26 cellular contexts compared by ENCODE assay signal in the genomic region with DNA sequence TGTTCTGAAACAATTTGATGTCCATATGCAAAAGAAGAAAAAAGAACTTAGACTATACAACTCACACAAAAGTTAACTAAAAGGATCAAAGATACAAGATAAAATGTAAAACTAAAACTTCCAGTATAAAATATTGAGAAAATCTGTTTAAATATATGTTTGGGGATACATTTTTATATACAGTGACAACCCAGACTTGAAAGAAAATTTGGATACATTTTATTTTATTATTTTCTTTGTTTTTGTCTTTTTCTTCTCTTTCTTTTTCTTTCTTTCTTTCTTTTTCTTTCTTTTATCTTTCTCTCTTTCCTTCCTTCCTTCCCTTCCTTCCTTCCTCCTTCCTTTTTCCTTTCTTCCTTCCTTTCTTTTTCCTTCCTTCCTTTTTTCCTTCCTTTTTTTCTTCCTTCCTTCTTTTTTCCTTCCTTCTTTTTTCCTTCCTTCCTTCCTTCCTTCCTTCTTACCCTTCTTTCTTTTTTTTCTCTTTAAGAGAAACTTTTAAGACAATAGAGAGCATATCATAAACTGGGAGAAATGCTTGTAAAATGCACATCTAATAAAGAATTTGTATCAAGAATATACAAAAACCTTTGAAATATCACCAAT.
DNase-seq lines count a peak whose midpoint lies in the region; ATAC-seq, FAIRE-seq and TF ChIP-seq lines count a peak whose summit lies in the region.
"Had no signal": no experiment of that assay in that cellular context is flagged by ENCODE, and none has a peak within 500 bp of the region (broad histone marks: within the 10 kb centered on the region; RNA-seq: fewer than 3 reads in every experiment).

No MANE protein-coding gene starts in this region.

- no peaks in the 10 kb centered on the region for H3K27me3 Mint-ChIP-seq in activated T-cell treated with anti-CD3 and anti-CD28 coated beads, Interleukin-2, amount 50 U/mL, for 72 hours (ENCODE audit: low read depth)
- no peaks in the 10 kb centered on the region for H3K27me3 Mint-ChIP-seq in activated T-cell treated with anti-CD3 and anti-CD28 coated beads, Interleukin-2, amount 50 U/mL, for 24 hours
- H3K27me3 Mint-ChIP-seq: CD4-positive, alpha-beta memory T cell; CD4-positive, CD25-positive, alpha-beta regulatory T cell; CD8-positive, alpha-beta memory T cell had no signal

- H3K4me1 ChIP-seq in HepG2 (ENCODE audit: insufficient read depth, low read length) = no peaks in the 10 kb centered on the region
- H3K4me1 ChIP-seq in right lobe of liver = no peaks in the 10 kb centered on the region
- no peaks in the 10 kb centered on the region for H3K4me1 ChIP-seq in kidney (ENCODE audit: control insufficient read depth in 1 of 2, insufficient read depth in 1 of 2, low read depth in 1 of 2, low read length in 2 of 2)
- no peaks in the 10 kb centered on the region for H3K4me1 ChIP-seq in foreskin keratinocyte
- H3K4me1 ChIP-seq: BE2C, BLaER1 had no signal

- H4K20me1 ChIP-seq in HepG2 (ENCODE audit: insufficient read depth, low read length) = no peaks in the 10 kb centered on the region
- no peaks in the 10 kb centered on the region for H4K20me1 ChIP-seq in SU-DHL-6 (ENCODE audit: low read depth, low read length)
- H4K20me1 ChIP-seq: BLaER1 had no signal

- DNase-seq in activated T-cell treated with anti-CD3 and anti-CD28 coated beads, Interleukin-2, amount 50 U/mL, for 72 hours = no peak
- no peak for DNase-seq in activated T-cell treated with anti-CD3 and anti-CD28 coated beads, Interleukin-2, amount 50 U/mL, for 24 hours
- DNase-seq in HepG2 (ENCODE audit: low spot score) = no peak
- no peak for DNase-seq in right lobe of liver
- DNase-seq in kidney = no peak
- DNase-seq in foreskin keratinocyte = no peak
- DNase-seq: ACHN; BE2C; C1 segment of cervical spinal cord; CD4-positive, alpha-beta memory T cell; CD4-positive, CD25-positive, alpha-beta regulatory T cell; CD8-positive, alpha-beta memory T cell; COR-L47; DMS 273 treated with DMSO at 0.1 percent for 48 hours; DMS153; DMS53; DMS79 treated with DMSO at 0.1 percent for 48 hours; GF-D8 had no signal

- BruUV-seq in HepG2 (replicated peaks; lab: Mats Ljungman, UMichigan) = no TSS peak

- no peak overlapping the region for H3K27ac ChIP-seq in HepG2 (ENCODE audit: extremely low read length, insufficient read depth, low read length)
- H3K27ac ChIP-seq in right lobe of liver = no peak overlapping the region
- no peak overlapping the region for H3K27ac ChIP-seq in SU-DHL-6 (ENCODE audit: low read depth, low read length)
- no peak overlapping the region for H3K27ac ChIP-seq in kidney (ENCODE audit: low read depth in 2 of 2, low read length in 2 of 2)
- H3K27ac ChIP-seq in foreskin keratinocyte = no peak overlapping the region
- H3K27ac ChIP-seq: 22Rv1, BLaER1 had no signal

- H3K4me1 Mint-ChIP-seq in activated T-cell treated with anti-CD3 and anti-CD28 coated beads, Interleukin-2, amount 50 U/mL, for 72 hours (ENCODE audit: low read depth) = no peaks in the 10 kb centered on the region
- H3K4me1 Mint-ChIP-seq in activated T-cell treated with anti-CD3 and anti-CD28 coated beads, Interleukin-2, amount 50 U/mL, for 24 hours (ENCODE audit: low read depth) = no peaks in the 10 kb centered on the region
- H3K4me1 Mint-ChIP-seq: CD14-positive monocyte; CD4-positive, alpha-beta memory T cell; CD4-positive, CD25-positive, alpha-beta regulatory T cell; CD8-positive, alpha-beta memory T cell had no signal

- peaks cover 77% of the 10 kb centered on the region for H3K9me3 ChIP-seq in HepG2 (ENCODE audit: low read length)
- H3K9me3 ChIP-seq in right lobe of liver = no peaks in the 10 kb centered on the region
- no peaks in the 10 kb centered on the region for H3K9me3 ChIP-seq in SU-DHL-6 (ENCODE audit: insufficient read depth, low read length)
- H3K9me3 ChIP-seq in kidney (ENCODE audit: control insufficient read depth in 1 of 2, low read length in 2 of 2) = no peaks in the 10 kb centered on the region
- H3K9me3 ChIP-seq: BE2C, BLaER1 had no signal

- no peaks in the 10 kb centered on the region; the same call in 1 of the 2 replicates for H3F3A ChIP-seq in SU-DHL-6 (ENCODE audit: insufficient read depth)

- H3K9ac ChIP-seq in HepG2 (ENCODE audit: insufficient read depth, low read depth, low read length) = no peak overlapping the region
- no peak overlapping the region for H3K9ac ChIP-seq in SU-DHL-6 (ENCODE audit: low read length)
- H3K9ac ChIP-seq in kidney (ENCODE audit: low read length in 2 of 2) = no peak overlapping the region
- H3K9ac ChIP-seq: BLaER1 had no signal

- H2AFZ ChIP-seq in HepG2 (ENCODE audit: low read length) = no peak overlapping the region
- H2AFZ ChIP-seq in SU-DHL-6 (ENCODE audit: low read depth, low read length, severe bottlenecking) = peak overlapping the region; percentile 24

- ATAC-seq in activated T-cell treated with anti-CD3 and anti-CD28 coated beads, Interleukin-2, amount 50 U/mL, for 72 hours (replicated peaks in 1 of 2) = no peak
- ATAC-seq in HepG2 (no peak), right lobe of liver (no peak), foreskin keratinocyte (no peak), HG02938 (IDR thresholded peaks at IDR 0.05; ENCODE audit: unreplicated experiment) (no peak)

- in situ Hi-C loops in HepG2 (cut with HindIII; ENCODE audit: extremely low pct_ligation_motif_present, low pct_unique_long_range_greater_than_20kb) = no loop called here

- H3K4me3 Mint-ChIP-seq in activated T-cell treated with anti-CD3 and anti-CD28 coated beads, Interleukin-2, amount 50 U/mL, for 72 hours = no peak overlapping the region
- H3K4me3 Mint-ChIP-seq in activated T-cell treated with anti-CD3 and anti-CD28 coated beads, Interleukin-2, amount 50 U/mL, for 24 hours = no peak overlapping the region
- H3K4me3 Mint-ChIP-seq: CD14-positive monocyte; CD4-positive, alpha-beta memory T cell; CD4-positive, CD25-positive, alpha-beta regulatory T cell; CD8-positive, alpha-beta memory T cell had no signal

- H3K4me3 ChIP-seq in HepG2 (replicated peaks in 1 of 3; ENCODE audit: insufficient read depth in 1 of 3, low read depth in 2 of 3, low read length in 3 of 3) (no peak overlapping the region), right lobe of liver (no peak overlapping the region), SU-DHL-6 (ENCODE audit: insufficient read depth, low read length, poor library complexity, severe bottlenecking) (no peak overlapping the region), kidney (ENCODE audit: low read length in 2 of 2) (no peak overlapping the region)
- H3K4me3 ChIP-seq: BLaER1 had no signal

- TF ChIP-seq CTCF in HepG2 (CRISPR knock-in tag; IDR thresholded peaks at IDR 0.05) (no peak), right lobe of liver (IDR thresholded peaks at IDR 0.05) (no peak), SU-DHL-6 (IDR thresholded peaks at IDR 0.05; ENCODE audit: insufficient read depth, low read length, poor library complexity, severe bottlenecking) (no peak), kidney (IDR thresholded peaks at IDR 0.05; ENCODE audit: borderline replicate concordance, extremely low read depth, insufficient read depth) (no peak), foreskin keratinocyte (conservative IDR thresholded peaks at IDR 0.05) (no peak)

- H3K9me3 Mint-ChIP-seq in activated T-cell treated with anti-CD3 and anti-CD28 coated beads, Interleukin-2, amount 50 U/mL, for 72 hours = peaks cover 0 to 7% of the 10 kb centered on the region in 2 donors
- H3K9me3 Mint-ChIP-seq in activated T-cell treated with anti-CD3 and anti-CD28 coated beads, Interleukin-2, amount 50 U/mL, for 24 hours = no peaks in the 10 kb centered on the region

- H3K27ac Mint-ChIP-seq in activated T-cell treated with anti-CD3 and anti-CD28 coated beads, Interleukin-2, amount 50 U/mL, for 72 hours = peak overlapping the region; percentile 31
- no peak overlapping the region for H3K27ac Mint-ChIP-seq in activated T-cell treated with anti-CD3 and anti-CD28 coated beads, Interleukin-2, amount 50 U/mL, for 24 hours
- H3K27ac Mint-ChIP-seq: CD4-positive, alpha-beta memory T cell; CD4-positive, CD25-positive, alpha-beta regulatory T cell; CD8-positive, alpha-beta memory T cell had no signal

- no peak for TF ChIP-seq POLR2A in HepG2 (IDR thresholded peaks at IDR 0.05; ENCODE audit: insufficient read depth in 1 of 2, low read depth in 2 of 2, low read length in 2 of 2)
- no peak for TF ChIP-seq POLR2A in right lobe of liver (IDR thresholded peaks at IDR 0.05)

- H3K36me3 Mint-ChIP-seq in activated T-cell treated with anti-CD3 and anti-CD28 coated beads, Interleukin-2, amount 50 U/mL, for 72 hours (ENCODE audit: insufficient read depth in 2 of 2) = no peaks in the 10 kb centered on the region
- H3K36me3 Mint-ChIP-seq in activated T-cell treated with anti-CD3 and anti-CD28 coated beads, Interleukin-2, amount 50 U/mL, for 24 hours (ENCODE audit: low read depth) = no peaks in the 10 kb centered on the region
- H3K36me3 Mint-ChIP-seq: CD14-positive monocyte; CD4-positive, alpha-beta memory T cell; CD4-positive, CD25-positive, alpha-beta regulatory T cell; CD8-positive, alpha-beta memory T cell had no signal

- H3K9me2 ChIP-seq in SU-DHL-6 (replicated peaks; ENCODE audit: insufficient read depth, low read length) = no peaks in the 10 kb centered on the region

- TF ChIP-seq EP300 in HepG2 (IDR thresholded peaks at IDR 0.05; ENCODE audit: low read depth in 2 of 2, low read length in 2 of 2) = no peak
- TF ChIP-seq EP300 in HepG2 (CRISPR knock-in tag; IDR thresholded peaks at IDR 0.05; ENCODE audit: borderline replicate concordance) = no peak

- POLR2A ChIA-PET in HepG2 (lab: Yijun Ruan, JAX) = no interaction called here

- no peaks in the 10 kb centered on the region for H3K36me3 ChIP-seq in HepG2 (replicated peaks in 1 of 2; ENCODE audit: control insufficient read depth in 1 of 2, insufficient read depth in 2 of 2, low read length in 2 of 2)
- no peaks in the 10 kb centered on the region for H3K36me3 ChIP-seq in right lobe of liver
- no peaks in the 10 kb centered on the region for H3K36me3 ChIP-seq in SU-DHL-6 (ENCODE audit: low read length)
- H3K36me3 ChIP-seq in kidney (ENCODE audit: control insufficient read depth in 1 of 2, insufficient read depth in 2 of 2, low read length in 2 of 2) = no peaks in the 10 kb centered on the region
- H3K36me3 ChIP-seq: BE2C, BLaER1 had no signal

- H3K4me2 ChIP-seq in HepG2 (ENCODE audit: low read depth, low read length) (no peak overlapping the region), SU-DHL-6 (ENCODE audit: low read depth, low read length, poor library complexity, severe bottlenecking) (no peak overlapping the region)
- H3K4me2 ChIP-seq: BLaER1 had no signal

- H3K79me2 ChIP-seq in HepG2 (ENCODE audit: insufficient read depth, low read length) (no peaks in the 10 kb centered on the region), SU-DHL-6 (ENCODE audit: insufficient read depth, low read length) (no peaks in the 10 kb centered on the region)

- intact Hi-C loops in HepG2 (cut with micrococcal nuclease; ENCODE audit: unreplicated experiment) = no loop called here
- intact Hi-C loops in right lobe of liver (cut with DNase I) = no loop called here
- intact Hi-C loops in kidney (cut with DNase I) = no loop called here

- H3K27me3 ChIP-seq in HepG2 (ENCODE audit: control insufficient read depth in 1 of 2, insufficient read depth in 2 of 2, low read length in 2 of 2) (no peaks in the 10 kb centered on the region), right lobe of liver (no peaks in the 10 kb centered on the region), SU-DHL-6 (ENCODE audit: low read length) (no peaks in the 10 kb centered on the region), foreskin keratinocyte (no peaks in the 10 kb centered on the region)
- H3K27me3 ChIP-seq: BE2C, BLaER1 had no signal

- CTCF ChIA-PET in HepG2 (lab: Yijun Ruan, JAX; ENCODE audit: low intra/inter-chr PET ratio, low total read pairs) = no interaction called here

- no peak for TF ChIP-seq RAD21 in HepG2 (CRISPR knock-in tag; IDR thresholded peaks at IDR 0.05)

- FAIRE-seq in HepG2 (lab: Jason Lieb, UNC) = no peak
- FAIRE-seq in kidney (lab: Jason Lieb, UNC) = peak; percentile 72
- FAIRE-seq: G401.6, GM12891, GM19239 had no signal
